ENCODE assay signal across 11 cellular contexts in genomic region chr1:12148160-12148957, GRCh38. TPM values are rescaled to one million over a fixed set of nuclear protein-coding genes. Genes with fewer than 3 reads are reported as not detected.
DNase-seq lines count a peak whose midpoint lies in the region; ATAC-seq and TF ChIP-seq lines count a peak whose summit lies in the region.
"Had no signal": no experiment of that assay in that cellular context is flagged by ENCODE, and none has a peak within 500 bp of the region (broad histone marks: within the 10 kb centered on the region; RNA-seq: fewer than 3 reads in every experiment).

No MANE protein-coding gene starts in this region.

- TF ChIP-seq POLR2A in testis (IDR thresholded peaks at IDR 0.05): no peak

- H3K9me3 Mint-ChIP-seq in dendritic cell treated with granulocyte-macrophage colony-stimulating factor and Interleukin-4, amounts not matched to agents 40 ng/mL and 50 ng/mL, for 4 days: no peaks in the 10 kb centered on the region
- peaks cover 3% of the 10 kb centered on the region; the same call in 1 of the 2 replicates for H3K9me3 Mint-ChIP-seq in WTC11

- no peaks in the 10 kb centered on the region for H3K27me3 Mint-ChIP-seq in dendritic cell treated with granulocyte-macrophage colony-stimulating factor and Interleukin-4, amounts not matched to agents 40 ng/mL and 50 ng/mL, for 4 days
- peaks cover 16% of the 10 kb centered on the region for H3K27me3 Mint-ChIP-seq in WTC11 (ENCODE audit: low read depth)

- no peak overlapping the region for H3K4me3 Mint-ChIP-seq in dendritic cell treated with granulocyte-macrophage colony-stimulating factor and Interleukin-4, amounts not matched to agents 40 ng/mL and 50 ng/mL, for 4 days
- no peak overlapping the region for H3K4me3 Mint-ChIP-seq in WTC11

- peaks cover 6% of the 10 kb centered on the region for H3K4me1 ChIP-seq in psoas muscle
- H3K4me1 ChIP-seq in testis: peaks cover 4% of the 10 kb centered on the region
- no peaks in the 10 kb centered on the region for H3K4me1 ChIP-seq in aorta (ENCODE audit: control insufficient read depth in 1 of 2, insufficient read depth in 2 of 2, low read length in 2 of 2)

- no peaks in the 10 kb centered on the region for H3K9me3 ChIP-seq in psoas muscle
- H3K9me3 ChIP-seq in testis: no peaks in the 10 kb centered on the region
- H3K9me3 ChIP-seq in aorta (ENCODE audit: control insufficient read depth, low read length): no peaks in the 10 kb centered on the region
- H3K9me3 ChIP-seq: thoracic aorta had no signal

- CTCF ChIA-PET in WTC11 (lab: Charles Lee): interaction anchor here (0.6 to 3.3 kb wide), 5 partner anchors 48 to 129 kb away, joined by 3 to 13 read pairs (median 4); partner anchors contain the start of gene MIIP

- H3K27me3 ChIP-seq in psoas muscle (ENCODE audit: insufficient read depth in 3 of 3, low read length in 2 of 3) (no peaks in the 10 kb centered on the region), testis (no peaks in the 10 kb centered on the region), aorta (ENCODE audit: control insufficient read depth in 1 of 2, insufficient read depth in 2 of 2, low read length in 1 of 2) (no peaks in the 10 kb centered on the region)
- H3K27me3 ChIP-seq: body of pancreas had no signal

- no peaks in the 10 kb centered on the region for H3K36me3 ChIP-seq in psoas muscle (ENCODE audit: insufficient read depth in 1 of 2, low read depth in 1 of 2)
- H3K36me3 ChIP-seq in testis (ENCODE audit: low read depth, missing control alignments): no peaks in the 10 kb centered on the region
- H3K36me3 ChIP-seq in aorta (ENCODE audit: control insufficient read depth in 1 of 2, insufficient read depth in 2 of 2, low read length in 1 of 2): no peaks in the 10 kb centered on the region
- H3K36me3 ChIP-seq: thoracic aorta had no signal

- POLR2A ChIA-PET in WTC11 (lab: Charles Lee): interaction anchor here (0.6 kb wide), 1 partner anchor 101 kb away, joined by 7 read pairs; no protein-coding TSS in a partner anchor

- H3K4me3 ChIP-seq in GM12865 (ENCODE audit: low read depth, low read length) (peak overlapping the region; percentile 29), psoas muscle (no peak overlapping the region), testis (no peak overlapping the region), aorta (ENCODE audit: low read length in 2 of 2) (no peak overlapping the region)
- H3K4me3 ChIP-seq: body of pancreas, thoracic aorta had no signal

- H3K36me3 Mint-ChIP-seq in dendritic cell treated with granulocyte-macrophage colony-stimulating factor and Interleukin-4, amounts not matched to agents 40 ng/mL and 50 ng/mL, for 4 days (ENCODE audit: low read depth): peaks cover 6% of the 10 kb centered on the region
- H3K36me3 Mint-ChIP-seq in WTC11: peaks cover 6% of the 10 kb centered on the region; the same call in 1 of the 2 replicates

- DNase-seq in GM12865 (ENCODE audit: low read depth) (peak; percentile 78), OCI-M1 (lab: John Stamatoyannopoulos, UW) (peak; percentile 79), psoas muscle (no peak), AG20443 (ENCODE audit: low spot score) (no peak), testis (no peak), aorta (no peak), WTC11 (ENCODE audit: low spot score) (no peak)
- DNase-seq: body of pancreas, NCI-H2081 treated with DMSO at 0.1 percent for 48 hours had no signal

- H3K27ac Mint-ChIP-seq in dendritic cell treated with granulocyte-macrophage colony-stimulating factor and Interleukin-4, amounts not matched to agents 40 ng/mL and 50 ng/mL, for 4 days: peak overlapping the region; percentile 93
- H3K27ac Mint-ChIP-seq in WTC11: no peak overlapping the region

- intact Hi-C loops in dendritic cell treated with granulocyte-macrophage colony-stimulating factor and Interleukin-4, amounts not matched to agents 40 ng/mL and 50 ng/mL, for 4 days (cut with micrococcal nuclease): no loop called here
- intact Hi-C loops in psoas muscle (cut with DNase I): no loop called here
- intact Hi-C loops in testis (cut with DNase I; ENCODE audit: low total_unique reads): no loop called here
- intact Hi-C loops in aorta (cut with DNase I): no loop called here

- no peak for TF ChIP-seq CTCF in GM12865 (IDR thresholded peaks at IDR 0.05; ENCODE audit: insufficient read depth, low read depth, low read length, missing control alignments)
- no peak for TF ChIP-seq CTCF in psoas muscle (IDR thresholded peaks at IDR 0.05)
- no peak for TF ChIP-seq CTCF in testis (IDR thresholded peaks at IDR 0.05)
- TF ChIP-seq CTCF in WTC11 (IDR thresholded peaks at IDR 0.05): no peak

- peak overlapping the region; percentile 58 for H3K27ac ChIP-seq in psoas muscle
- peak overlapping the region in 1 of 2 donors; percentile 37 for H3K27ac ChIP-seq in testis
- H3K27ac ChIP-seq in aorta (ENCODE audit: low read depth in 1 of 2, low read length in 2 of 2): no peak overlapping the region

- no peak for ATAC-seq in psoas muscle
- ATAC-seq in aorta (ENCODE audit: low FRiP score): no peak
- no peak for ATAC-seq in WTC11
- ATAC-seq: body of pancreas had no signal

- 69 to 70% (median 70%) methylated on average over 8 of the region's 8 CpGs for WGBS in psoas muscle, 3 donors
- WGBS in testis, 2 donors: 58 to 60% methylated on average over 8 of the region's 8 CpGs
- WGBS in aorta, 2 donors: 84 to 87% methylated on average over 8 of the region's 8 CpGs

- H3K4me1 Mint-ChIP-seq in dendritic cell treated with granulocyte-macrophage colony-stimulating factor and Interleukin-4, amounts not matched to agents 40 ng/mL and 50 ng/mL, for 4 days (ENCODE audit: low read depth): peaks cover 98% of the 10 kb centered on the region
- peaks cover 8% of the 10 kb centered on the region for H3K4me1 Mint-ChIP-seq in WTC11

TF ChIP-seq in WTC11, 78 proteins besides CTCF, POLR2A, EP300 and RAD21:
- TF ChIP-seq NR3C1 (CRISPR knock-in tag; conservative IDR thresholded peaks at IDR 0.05; ENCODE audit: low read depth): no peak
- no peak for TF ChIP-seq SP1 (CRISPR knock-in tag; conservative IDR thresholded peaks at IDR 0.05)
- TF ChIP-seq ATF6 (CRISPR knock-in tag; IDR thresholded peaks at IDR 0.05): no peak
- TF ChIP-seq, protein P1, sequence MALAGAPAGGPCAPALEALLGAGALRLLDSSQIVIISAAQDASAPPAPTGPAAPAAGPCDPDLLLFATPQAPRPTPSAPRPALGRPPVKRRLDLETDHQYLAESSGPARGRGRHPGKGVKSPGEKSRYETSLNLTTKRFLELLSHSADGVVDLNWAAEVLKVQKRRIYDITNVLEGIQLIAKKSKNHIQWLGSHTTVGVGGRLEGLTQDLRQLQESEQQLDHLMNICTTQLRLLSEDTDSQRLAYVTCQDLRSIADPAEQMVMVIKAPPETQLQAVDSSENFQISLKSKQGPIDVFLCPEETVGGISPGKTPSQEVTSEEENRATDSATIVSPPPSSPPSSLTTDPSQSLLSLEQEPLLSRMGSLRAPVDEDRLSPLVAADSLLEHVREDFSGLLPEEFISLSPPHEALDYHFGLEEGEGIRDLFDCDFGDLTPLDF (CRISPR knock-in tag; IDR thresholded peaks at IDR 0.05): no peak
- TF ChIP-seq FOXJ3 (CRISPR knock-in tag; IDR thresholded peaks at IDR 0.05; ENCODE audit: borderline replicate concordance): no peak
- TF ChIP-seq MXD4 (CRISPR knock-in tag; IDR thresholded peaks at IDR 0.05; ENCODE audit: borderline replicate concordance): no peak
- no peak for TF ChIP-seq ZBTB21 (CRISPR knock-in tag; IDR thresholded peaks at IDR 0.05; ENCODE audit: borderline replicate concordance)
- no peak for TF ChIP-seq GTF2I (CRISPR knock-in tag; conservative IDR thresholded peaks at IDR 0.05)
- no peak for TF ChIP-seq ERG (CRISPR knock-in tag; IDR thresholded peaks at IDR 0.05)

RNA-seq across cellular contexts. Expression of gene TNFRSF1B, which starts 18.4 kb away (rescaled TPM):
- total RNA-seq in psoas muscle (10 to 100 TPM in 1 of 4 donors, 1 to 10 TPM in 3; 7.5 to 12.8 (median 8.8) TPM), testis (1 to 10 TPM; 7.7 to 8.0 TPM), aorta (10 to 100 TPM; 42.1 to 98.5 TPM), WTC11 (2021) (1.6 to 2.7 TPM (median 2.1 TPM) in 3 replicates)
- polyA plus RNA-seq in psoas muscle (1 to 10 TPM; 5.1 to 7.6 (median 5.8) TPM), testis (ENCODE audit: insufficient read depth, low read depth, low replicate concordance) (10.6 TPM), aorta (10 to 100 TPM in 1 of 2 donors, 1 to 10 TPM in 1; 5.0 to 12.8 TPM)

Comparison
In these comparisons a context has a peak if more than half of its experiments do, and no peak if none do; other contexts are left out.
1. DNase-seq: peak in GM12865 (single experiment) and OCI-M1 (single experiment); none in psoas muscle (0 of 2), AG20443 (single experiment), testis (single experiment), aorta (0 of 2) and WTC11 (single experiment).